ENCODE assay signal across 8 cellular contexts in the genomic region with DNA sequence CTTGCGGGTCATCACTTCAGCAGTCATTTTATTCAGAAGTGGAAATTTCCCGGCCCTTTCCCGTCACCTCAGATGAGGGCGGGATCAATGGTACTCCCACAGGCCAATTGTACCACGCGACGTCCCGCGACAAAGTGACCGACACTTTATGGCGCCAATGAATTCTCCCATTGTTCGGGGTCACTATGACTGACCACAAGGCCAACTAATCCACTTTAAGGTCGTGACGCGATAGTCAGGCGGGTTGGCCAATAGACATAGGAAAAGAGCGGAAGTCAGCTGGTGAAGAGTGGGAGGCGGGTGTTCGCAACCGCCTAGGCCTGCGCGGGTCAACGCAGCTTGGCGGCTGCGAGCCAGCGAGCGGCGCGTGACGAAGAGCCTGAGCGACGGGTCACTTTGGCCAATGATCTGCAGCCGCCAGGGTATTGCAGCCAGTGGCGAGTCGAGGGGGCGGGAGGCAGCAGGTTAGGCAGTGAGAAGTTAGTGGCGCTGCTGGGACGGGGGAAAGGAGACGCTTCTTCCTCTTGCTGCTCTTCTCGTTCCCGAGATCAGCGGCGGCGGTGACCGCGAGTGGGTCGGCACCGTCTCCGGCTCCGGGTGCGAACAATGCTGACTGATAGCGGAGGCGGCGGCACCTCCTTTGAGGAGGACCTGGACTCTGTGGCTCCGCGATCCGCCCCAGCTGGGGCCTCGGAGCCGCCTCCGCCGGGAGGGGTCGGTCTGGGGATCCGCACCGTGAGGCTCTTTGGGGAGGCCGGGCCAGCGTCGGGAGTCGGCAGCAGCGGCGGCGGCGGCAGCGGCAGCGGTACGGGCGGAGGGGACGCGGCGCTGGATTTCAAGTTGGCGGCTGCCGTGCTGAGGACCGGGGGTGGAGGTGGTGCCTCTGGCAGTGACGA. TPM values are rescaled to one million over a fixed set of nuclear protein-coding genes. Genes with fewer than 3 reads are reported as not detected.
DNase-seq lines count a peak whose midpoint lies in the region; ATAC-seq and TF ChIP-seq lines count a peak whose summit lies in the region.

A gene with protein sequence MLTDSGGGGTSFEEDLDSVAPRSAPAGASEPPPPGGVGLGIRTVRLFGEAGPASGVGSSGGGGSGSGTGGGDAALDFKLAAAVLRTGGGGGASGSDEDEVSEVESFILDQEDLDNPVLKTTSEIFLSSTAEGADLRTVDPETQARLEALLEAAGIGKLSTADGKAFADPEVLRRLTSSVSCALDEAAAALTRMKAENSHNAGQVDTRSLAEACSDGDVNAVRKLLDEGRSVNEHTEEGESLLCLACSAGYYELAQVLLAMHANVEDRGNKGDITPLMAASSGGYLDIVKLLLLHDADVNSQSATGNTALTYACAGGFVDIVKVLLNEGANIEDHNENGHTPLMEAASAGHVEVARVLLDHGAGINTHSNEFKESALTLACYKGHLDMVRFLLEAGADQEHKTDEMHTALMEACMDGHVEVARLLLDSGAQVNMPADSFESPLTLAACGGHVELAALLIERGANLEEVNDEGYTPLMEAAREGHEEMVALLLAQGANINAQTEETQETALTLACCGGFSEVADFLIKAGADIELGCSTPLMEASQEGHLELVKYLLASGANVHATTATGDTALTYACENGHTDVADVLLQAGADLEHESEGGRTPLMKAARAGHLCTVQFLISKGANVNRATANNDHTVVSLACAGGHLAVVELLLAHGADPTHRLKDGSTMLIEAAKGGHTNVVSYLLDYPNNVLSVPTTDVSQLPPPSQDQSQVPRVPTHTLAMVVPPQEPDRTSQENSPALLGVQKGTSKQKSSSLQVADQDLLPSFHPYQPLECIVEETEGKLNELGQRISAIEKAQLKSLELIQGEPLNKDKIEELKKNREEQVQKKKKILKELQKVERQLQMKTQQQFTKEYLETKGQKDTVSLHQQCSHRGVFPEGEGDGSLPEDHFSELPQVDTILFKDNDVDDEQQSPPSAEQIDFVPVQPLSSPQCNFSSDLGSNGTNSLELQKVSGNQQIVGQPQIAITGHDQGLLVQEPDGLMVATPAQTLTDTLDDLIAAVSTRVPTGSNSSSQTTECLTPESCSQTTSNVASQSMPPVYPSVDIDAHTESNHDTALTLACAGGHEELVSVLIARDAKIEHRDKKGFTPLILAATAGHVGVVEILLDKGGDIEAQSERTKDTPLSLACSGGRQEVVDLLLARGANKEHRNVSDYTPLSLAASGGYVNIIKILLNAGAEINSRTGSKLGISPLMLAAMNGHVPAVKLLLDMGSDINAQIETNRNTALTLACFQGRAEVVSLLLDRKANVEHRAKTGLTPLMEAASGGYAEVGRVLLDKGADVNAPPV (N-terminal part only) (plus strand): TSS at position 472 of the 896 bp plus-strand sequence. CDS start 135 bp downstream, at position 607.

- H3K36me3 ChIP-seq in mucosa of descending colon (ENCODE audit: low read depth): peaks cover 5% of the 10 kb centered on the region

- ATAC-seq in GM21529 (IDR thresholded peaks at IDR 0.05; ENCODE audit: unreplicated experiment) (peak; percentile 85), mucosa of descending colon (peak; percentile 87)

- peak within 1 kb of the TSS in 1 of 4 donors; percentile 95 for H3K4me3 Mint-ChIP-seq in IgD-negative memory B cell

- TF ChIP-seq CTCF in mucosa of descending colon (IDR thresholded peaks at IDR 0.05): no peak

- H3K9me3 Mint-ChIP-seq in IgD-negative memory B cell: no peaks in the 10 kb centered on the region

- H3K36me3 Mint-ChIP-seq in IgD-negative memory B cell: no peaks in the 10 kb centered on the region

- DNase-seq in DMS 273 treated with DMSO at 0.1 percent for 48 hours (lab: John Stamatoyannopoulos, UW) (peak; percentile 99), OCI-M2 (lab: John Stamatoyannopoulos, UW; ENCODE audit: unreplicated experiment) (peak; percentile 91), activated T-cell treated with anti-CD3 and anti-CD28 coated beads for 4 hours (peak; percentile 89), epithelial cell of prostate (ENCODE audit: low read depth, low spot score) (peak; percentile 100), mucosa of descending colon (peak; percentile 98 to 99 (median 99))
- peak; percentile 88 to 94 for DNase-seq in stimulated activated CD8-positive, alpha-beta memory T cell treated with anti-CD3 and anti-CD28 coated beads, Interleukin-4, amount 100 ng/mL, for 4 hours (ENCODE audit: low read depth in 2 of 2, low spot score in 1 of 2)

- H3K27me3 Mint-ChIP-seq in IgD-negative memory B cell: no peaks in the 10 kb centered on the region

- peaks cover 24% of the 10 kb centered on the region for H3K4me1 ChIP-seq in mucosa of descending colon (ENCODE audit: low read depth)

- intact Hi-C loops in mucosa of descending colon (cut with DNase I, micrococcal nuclease): no loop called here

- H3K27ac ChIP-seq in epithelial cell of prostate: peak within 1 kb of the TSS; percentile 93

- no peak within 1 kb of the TSS for H3K27ac Mint-ChIP-seq in IgD-negative memory B cell

- H3K4me1 Mint-ChIP-seq in IgD-negative memory B cell: peaks cover 10 to 27% (median 24%) of the 10 kb centered on the region in 3 donors

- H3K9me3 ChIP-seq in mucosa of descending colon: no peaks in the 10 kb centered on the region

- peak within 1 kb of the TSS; percentile 100 for H3K4me3 ChIP-seq in mucosa of descending colon

RNA-seq across cellular contexts. Expression of the gene that starts here (rescaled TPM):
- 69.7 TPM for polyA plus RNA-seq in IgD-negative memory B cell
- total RNA-seq in mucosa of descending colon: 100 to 1,000 TPM; 134 to 135 (median 134) TPM

Comparison
In these comparisons a context has a peak if more than half of its experiments do, and no peak if none do; other contexts are left out.
1. Peak in every context shown above with its lines: DNase-seq, ATAC-seq, H3K4me3 ChIP-seq and H3K27ac ChIP-seq.